ENCODE assay signal across 25 cellular contexts in genomic region chr13:97938701-97939475, GRCh38. TPM values are rescaled to one million over a fixed set of nuclear protein-coding genes. Genes with fewer than 3 reads are reported as not detected.
DNase-seq lines count a peak whose midpoint lies in the region; TF ChIP-seq lines count a peak whose summit lies in the region.
"Had no signal": no experiment of that assay in that cellular context is flagged by ENCODE, and none has a peak within 500 bp of the region (broad histone marks: within the 10 kb centered on the region; RNA-seq: fewer than 3 reads in every experiment).

No MANE protein-coding gene starts in this region.

- no peak overlapping the region for H3K27ac Mint-ChIP-seq in glutamatergic neuron (ENCODE audit: unreplicated experiment)
- H3K27ac Mint-ChIP-seq: CD4-positive, CD25-positive, alpha-beta regulatory T cell; GM23338; H9; T-helper 17 cell had no signal

- peak overlapping the region; percentile 6 for H2AFZ ChIP-seq in osteoblast (ENCODE audit: low read length)
- H2AFZ ChIP-seq: GM23338 had no signal

- H4K20me1 ChIP-seq in osteoblast (ENCODE audit: insufficient read depth, low read length): no peaks in the 10 kb centered on the region
- H4K20me1 ChIP-seq: BLaER1 had no signal

- H3K9me3 Mint-ChIP-seq in glutamatergic neuron (ENCODE audit: unreplicated experiment): no peaks in the 10 kb centered on the region
- H3K9me3 Mint-ChIP-seq: GM23338, H9 had no signal

- no peaks in the 10 kb centered on the region for H3K9me3 ChIP-seq in osteoblast (ENCODE audit: low read depth, low read length)
- H3K9me3 ChIP-seq: BLaER1 had no signal

- H3K27me3 Mint-ChIP-seq in glutamatergic neuron (ENCODE audit: unreplicated experiment): no peaks in the 10 kb centered on the region

- no peaks in the 10 kb centered on the region for H3K27me3 ChIP-seq in osteoblast (ENCODE audit: insufficient read depth, low read length)
- H3K27me3 ChIP-seq: BLaER1 had no signal

- no peak overlapping the region for H3K4me2 ChIP-seq in osteoblast (ENCODE audit: insufficient read depth, low read length)
- H3K4me2 ChIP-seq: BLaER1, GM23338 had no signal

- no peaks in the 10 kb centered on the region for H3K79me2 ChIP-seq in osteoblast (ENCODE audit: insufficient read depth, low read length)

- no peaks in the 10 kb centered on the region for H3K36me3 ChIP-seq in osteoblast (ENCODE audit: insufficient read depth, low read length)
- H3K36me3 ChIP-seq: BLaER1 had no signal

- no peak overlapping the region for H3K4me3 ChIP-seq in osteoblast (ENCODE audit: insufficient read depth, low read length)
- H3K4me3 ChIP-seq: BLaER1, GM12878, GM23338 had no signal

- H3K4me3 Mint-ChIP-seq in glutamatergic neuron (ENCODE audit: unreplicated experiment): no peak overlapping the region
- H3K4me3 Mint-ChIP-seq: CD4-positive, CD25-positive, alpha-beta regulatory T cell; GM23338; H9; T-helper 17 cell had no signal

- H3K4me1 ChIP-seq in osteoblast (ENCODE audit: insufficient read depth, low read length): peaks cover 13% of the 10 kb centered on the region

- no peaks in the 10 kb centered on the region for H3K4me1 Mint-ChIP-seq in glutamatergic neuron (ENCODE audit: low read depth, unreplicated experiment)
- H3K4me1 Mint-ChIP-seq: CD4-positive, CD25-positive, alpha-beta regulatory T cell; T-helper 17 cell had no signal

- no peaks in the 10 kb centered on the region for H3K36me3 Mint-ChIP-seq in glutamatergic neuron (ENCODE audit: unreplicated experiment)
- H3K36me3 Mint-ChIP-seq: CD4-positive, CD25-positive, alpha-beta regulatory T cell had no signal

- no peak overlapping the region for H3K27ac ChIP-seq in osteoblast (ENCODE audit: low read depth, low read length)
- H3K27ac ChIP-seq: BLaER1, HL-60 had no signal

- DNase-seq in COLO829 (ENCODE audit: low spot score) (peak; percentile 40), NCI-H2171 treated with DMSO at 0.1 percent for 48 hours (lab: John Stamatoyannopoulos, UW) (peak; percentile 39), fibroblast of peridontal ligament (ENCODE audit: extremely low read depth) (peak; percentile 61), osteoblast (ENCODE audit: insufficient read length, low spot score, missing footprints) (no peak), glutamatergic neuron (no peak), DMS79 (lab: John Stamatoyannopoulos, UW) (no peak), HPDE6-E6E7 (ENCODE audit: extremely low spot score) (no peak)
- DNase-seq: ACHN; CD4-positive, CD25-positive, alpha-beta regulatory T cell; EL; GDM1; H9; Karpas-422; NCI-H1092; NCI-H146; NCI-H2029; NCI-H345; NCI-H524; NCI-H774; SIG-M5; T-helper 17 cell had no signal

- no peak for TF ChIP-seq CTCF in osteoblast (IDR thresholded peaks at IDR 0.05; ENCODE audit: extremely low read depth, low read depth, low read length)
- TF ChIP-seq CTCF in glutamatergic neuron (IDR thresholded peaks at IDR 0.05; ENCODE audit: partially characterized antibody, unreplicated experiment): no peak

RNA-seq across cellular contexts. Expression of gene IPO5, which starts 14.6 kb away (rescaled TPM):
- total RNA-seq in osteoblast: 316 and 317 TPM in 2 replicates
- total RNA-seq in glutamatergic neuron (ENCODE audit: unreplicated experiment): 122 TPM

Comparison
In these comparisons a context has a peak if more than half of its experiments do, and no peak if none do; other contexts are left out.
1. DNase-seq: peak in COLO829 (single experiment), NCI-H2171 treated with DMSO at 0.1 percent for 48 hours (single experiment) and fibroblast of peridontal ligament (single experiment); none in osteoblast (single experiment), glutamatergic neuron (single experiment), DMS79 (single experiment) and HPDE6-E6E7 (single experiment).